In the genomic region with DNA sequence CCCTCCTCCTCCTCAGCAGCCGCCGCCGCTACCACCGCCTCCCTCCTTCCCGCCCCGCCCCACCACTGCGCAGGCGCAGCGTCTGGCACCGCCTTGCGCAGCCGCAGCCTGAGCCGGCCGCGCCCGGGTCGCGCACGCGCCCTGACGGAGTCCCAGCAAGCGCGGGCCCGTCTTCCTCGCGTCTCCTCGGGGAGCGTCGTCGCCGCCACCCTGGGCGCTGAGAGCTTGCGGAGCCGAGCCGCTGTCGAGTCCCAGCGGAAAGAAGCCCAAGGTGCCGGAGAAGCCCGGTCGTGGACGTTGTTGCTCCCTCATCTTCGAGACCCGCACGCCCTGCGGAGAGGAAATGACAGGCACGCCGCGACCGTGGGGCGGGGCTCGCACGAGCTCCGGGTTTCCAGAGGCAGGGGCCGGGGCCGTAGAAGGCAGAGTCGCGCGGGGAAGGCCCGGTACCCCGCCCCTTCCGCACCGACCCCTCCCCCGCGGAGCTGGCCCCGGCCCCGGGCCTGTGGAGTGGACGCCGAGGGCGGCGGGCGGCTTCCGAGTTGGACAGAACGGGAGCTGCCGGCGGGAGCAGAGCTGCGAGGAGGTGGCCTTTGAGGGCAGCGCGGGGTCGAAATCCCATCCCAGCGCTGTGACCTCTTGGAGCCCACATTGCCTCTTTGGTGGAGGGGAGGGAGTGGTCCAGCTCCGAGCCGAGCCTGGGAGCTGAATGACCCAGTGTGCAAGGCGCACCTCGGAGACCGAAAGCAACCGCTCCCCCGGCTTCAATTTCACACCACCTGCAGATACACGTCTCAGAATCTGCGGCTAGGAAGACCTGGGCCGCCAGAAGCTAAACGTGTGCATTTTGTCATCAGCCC, we compare ENCODE assay signal across 8 cellular contexts. TPM values are rescaled to one million over a fixed set of nuclear protein-coding genes. Genes with fewer than 3 reads are reported as not detected.
A peak's percentile ranks its signal among the peaks of the same experiment; 100 is the strongest.
DNase-seq lines count a peak whose midpoint lies in the region; ATAC-seq and TF ChIP-seq lines count a peak whose summit lies in the region.

No MANE protein-coding gene starts in this region.

- POLR2A ChIA-PET in HEK293T (lab: Yijun Ruan, JAX): interaction anchor here (0.8 to 4.0 kb wide), 13 partner anchors 9 to 174 kb away, joined by 3 to 42 read pairs (median 4); partner anchors contain the start of gene RPLP0

- peak; percentile 83 for DNase-seq in GF-D8 (lab: John Stamatoyannopoulos, UW)
- DNase-seq in HEK293T (ENCODE audit: extremely low spot score): peak; percentile 98
- peak; percentile 83 for DNase-seq in MV-4-11 (lab: John Stamatoyannopoulos, UW)
- peak; percentile 91 for DNase-seq in SIG-M5 treated with dmso at 0.1 percent for 504 hours (lab: John Stamatoyannopoulos, UW; ENCODE audit: unreplicated experiment)
- peak; percentile 95 for DNase-seq in activated gamma-delta T cell treated with anti-CD3 and anti-CD28 coated beads, Interleukin-2, amount 50 U/mL, for 16 hours (ENCODE audit: low read depth)
- peak; percentile 61 to 83 for DNase-seq in foreskin keratinocyte
- DNase-seq in neuronal stem cell (ENCODE audit: low spot score): peak; percentile 96
- peak; percentile 80 for DNase-seq in stromal cell of bone marrow (ENCODE audit: low read depth)

- ATAC-seq in foreskin keratinocyte: peak; percentile 74

- WGBS in neuronal stem cell (ENCODE audit: extremely low coverage in 2 of 2, insufficient read length in 2 of 2, insufficient replicate concordance in 1 of 2), 2 donors: no CpG with 5 or more reads among the region's 91 CpGs

- peak overlapping the region; percentile 89 for H3K9ac ChIP-seq in neuronal stem cell (ENCODE audit: low read depth, low read length, poor library complexity)

- H4K91ac ChIP-seq in neuronal stem cell (ENCODE audit: low read depth, low read length, poor library complexity): no peak overlapping the region

- H3K27ac ChIP-seq in foreskin keratinocyte (peak overlapping the region; percentile 75), neuronal stem cell (replicated peaks; ENCODE audit: low read length) (peak overlapping the region; percentile 94)

- H3K14ac ChIP-seq in neuronal stem cell (ENCODE audit: low read length): peak overlapping the region; percentile 43

- peak overlapping the region; percentile 11 for H2BK15ac ChIP-seq in neuronal stem cell (ENCODE audit: low read length)

- H2AK5ac ChIP-seq in neuronal stem cell (ENCODE audit: low read depth, low read length): no peak overlapping the region

- peak overlapping the region; percentile 78 for H2BK5ac ChIP-seq in neuronal stem cell (ENCODE audit: low read length)

- H3K27me3 ChIP-seq in foreskin keratinocyte (no peaks in the 10 kb centered on the region), neuronal stem cell (ENCODE audit: control insufficient read depth in 3 of 3, insufficient read depth in 3 of 3, low read depth in 1 of 3, low read length in 3 of 3) (no peaks in the 10 kb centered on the region)

- H2AFZ ChIP-seq in neuronal stem cell (ENCODE audit: low read length): peak overlapping the region; percentile 100

- peaks cover 2 to 29% of the 10 kb centered on the region in 2 donors for H3K36me3 ChIP-seq in neuronal stem cell (replicated peaks in 1 of 2; ENCODE audit: control insufficient read depth in 2 of 2, insufficient read depth in 2 of 2, low read length in 2 of 2)

- no peak overlapping the region for H2BK120ac ChIP-seq in neuronal stem cell (ENCODE audit: low read depth, low read length)

- H3K4me2 ChIP-seq in neuronal stem cell (ENCODE audit: insufficient read depth, low read length, poor library complexity, severe bottlenecking): peak overlapping the region; percentile 72

- H2BK12ac ChIP-seq in neuronal stem cell (ENCODE audit: low read length): no peak overlapping the region

- TF ChIP-seq CTCF in foreskin keratinocyte (conservative IDR thresholded peaks at IDR 0.05): no peak

- no peak overlapping the region for H3K4ac ChIP-seq in neuronal stem cell (ENCODE audit: low read length)

- peak overlapping the region; percentile 97 for H3K18ac ChIP-seq in neuronal stem cell (ENCODE audit: low read length)

- H3K79me1 ChIP-seq in neuronal stem cell (ENCODE audit: low read depth, low read length): peaks cover 6% of the 10 kb centered on the region

- no peak overlapping the region for H4K8ac ChIP-seq in neuronal stem cell (ENCODE audit: low read depth, low read length)

- no peaks in the 10 kb centered on the region for H3K9me3 ChIP-seq in neuronal stem cell (replicated peaks in 1 of 2; ENCODE audit: control insufficient read depth in 2 of 2, insufficient read depth in 1 of 2, low read depth in 1 of 2, low read length in 2 of 2)

- H3K23ac ChIP-seq in neuronal stem cell (ENCODE audit: low read depth, low read length, poor library complexity): peak overlapping the region; percentile 67

- H3K4me1 ChIP-seq in foreskin keratinocyte (peaks cover 17% of the 10 kb centered on the region), neuronal stem cell (ENCODE audit: control insufficient read depth in 2 of 2, insufficient read depth in 1 of 2, low read depth in 1 of 2, low read length in 2 of 2) (peaks cover 6 to 8% of the 10 kb centered on the region in 2 donors)

- H3K4me3 ChIP-seq in neuronal stem cell (ENCODE audit: low read length in 2 of 2): peak overlapping the region; percentile 95 to 96

- CTCF ChIA-PET in HEK293T (lab: Yijun Ruan, JAX): interaction anchor here (0.7 to 0.9 kb wide), 2 partner anchors 21 to 30 kb away, joined by 4 to 5 read pairs; no protein-coding TSS in a partner anchor

TF ChIP-seq in HEK293T, 16 proteins besides CTCF, POLR2A, EP300 and RAD21:
- TF ChIP-seq L3MBTL2 (conservative IDR thresholded peaks at IDR 0.05) (peak; percentile 93), NFRKB (IDR thresholded peaks at IDR 0.05) (no peak)

RNA-seq across cellular contexts. Expression of gene RAB35, which starts 0.5 kb away (rescaled TPM):
- 35.5 and 35.7 TPM in 2 replicates for total RNA-seq in foreskin keratinocyte
- polyA plus RNA-seq in foreskin keratinocyte: 34.3 and 39.4 TPM in 2 replicates
- 26.6 TPM for polyA plus RNA-seq in neuronal stem cell (2013, experiment 1 of 2)
- polyA plus RNA-seq in neuronal stem cell (2013, experiment 2 of 2): 25.6 TPM

Comparison
In these comparisons a context has a peak if more than half of its experiments do, and no peak if none do; other contexts are left out.
1. Peak in every context shown above with its lines: DNase-seq, ATAC-seq, H3K4me3 ChIP-seq and H3K27ac ChIP-seq.